ENCODE assay signal across 8 cellular contexts in the genomic region with DNA sequence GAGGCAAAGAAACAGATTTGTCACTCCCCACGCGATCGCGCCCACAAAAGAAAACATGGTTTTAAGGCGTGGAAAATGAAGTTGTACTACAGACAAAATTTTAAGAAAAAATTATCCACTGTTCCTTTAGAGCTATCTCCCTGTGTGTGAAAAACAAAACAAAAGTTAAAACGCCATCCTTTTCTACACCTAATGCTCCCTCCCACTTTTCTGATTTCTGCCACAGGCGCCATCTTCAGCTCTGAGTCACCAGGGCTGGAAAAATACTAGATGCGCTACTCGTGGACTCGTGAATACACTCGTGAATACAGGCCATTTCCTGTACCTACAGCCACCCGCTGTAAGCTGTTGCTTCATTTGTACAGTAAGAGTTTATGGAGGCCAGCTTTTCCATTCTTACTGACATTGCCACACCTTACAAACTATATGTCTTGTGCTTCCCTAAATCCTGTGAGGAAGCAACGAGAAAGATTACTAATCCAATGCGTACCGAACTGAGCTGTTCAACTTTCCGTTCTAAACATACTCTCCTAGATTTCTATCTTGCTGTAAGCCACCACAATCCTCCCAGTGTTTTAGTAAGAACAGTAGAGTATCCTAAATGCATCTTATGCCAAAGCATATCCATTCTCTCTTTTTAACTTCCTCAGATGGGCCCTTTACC. TPM values are rescaled to one million over a fixed set of nuclear protein-coding genes. Genes with fewer than 3 reads are reported as not detected.
DNase-seq lines count a peak whose midpoint lies in the region; ATAC-seq lines count a peak whose summit lies in the region.

No MANE protein-coding gene starts in this region.

- H3K9me3 Mint-ChIP-seq in activated CD4-positive, alpha-beta memory T cell treated with anti-CD3 and anti-CD28 coated beads for 36 hours, result no peaks in the 10 kb centered on the region

- POLR2A ChIA-PET in activated CD4-positive, alpha-beta memory T cell treated with anti-CD3 and anti-CD28 coated beads for 36 hours (lab: Charles Lee), result interaction anchor here (1.5 to 1.8 kb wide), 3 partner anchors 39 to 792 kb away, joined by 5 to 23 read pairs (median 5); partner anchors contain the start of genes BCLAF1 and MTFR2

- CTCF ChIA-PET in activated CD4-positive, alpha-beta memory T cell treated with anti-CD3 and anti-CD28 coated beads for 36 hours (lab: Charles Lee), result interaction anchor here (0.6 to 1.7 kb wide), 8 partner anchors 8 to 814 kb away, joined by 3 to 11 read pairs (median 4); partner anchors contain the start of gene BCLAF1

- peaks cover 6% of the 10 kb centered on the region for H3K36me3 Mint-ChIP-seq in activated CD4-positive, alpha-beta memory T cell treated with anti-CD3 and anti-CD28 coated beads for 36 hours

- H3K27me3 Mint-ChIP-seq in activated CD4-positive, alpha-beta memory T cell treated with anti-CD3 and anti-CD28 coated beads for 36 hours, result no peaks in the 10 kb centered on the region

- H3K27ac Mint-ChIP-seq in activated CD4-positive, alpha-beta memory T cell treated with anti-CD3 and anti-CD28 coated beads for 36 hours, result no peak overlapping the region

- DNase-seq in NCI-H82 (lab: John Stamatoyannopoulos, UW) (peak; percentile 63), NCI-H82 treated with DMSO at 0.1 percent for 48 hours (lab: John Stamatoyannopoulos, UW; ENCODE audit: unreplicated experiment) (no peak), NCI-H526 (lab: John Stamatoyannopoulos, UW) (peak; percentile 33 to 63), medulla oblongata (ENCODE audit: extremely low spot score) (peak; percentile 91)
- peak; percentile 83 for DNase-seq in activated CD4-positive, alpha-beta memory T cell treated with anti-CD3 and anti-CD28 coated beads for 36 hours
- peak; percentile 27 for DNase-seq in effector CD8-positive, alpha-beta T cell (lab: John Stamatoyannopoulos, UW)
- peak; percentile 34 to 62 (median 38) for DNase-seq in stimulated activated CD4-positive, alpha-beta T cell treated with anti-CD3 and anti-CD28 coated beads, TNF-alpha, amount 100 ng/mL, for 48 hours (ENCODE audit: low read depth in 3 of 3)

- H3K4me3 Mint-ChIP-seq in activated CD4-positive, alpha-beta memory T cell treated with anti-CD3 and anti-CD28 coated beads for 36 hours, result no peak overlapping the region

- H3K4me1 Mint-ChIP-seq in activated CD4-positive, alpha-beta memory T cell treated with anti-CD3 and anti-CD28 coated beads for 36 hours (ENCODE audit: low read depth), result peaks cover 10% of the 10 kb centered on the region

- ATAC-seq in HG03159 (IDR thresholded peaks at IDR 0.05; ENCODE audit: unreplicated experiment), result peak; percentile 35

- intact Hi-C loops in activated CD4-positive, alpha-beta memory T cell treated with anti-CD3 and anti-CD28 coated beads for 36 hours (cut with micrococcal nuclease), result loop anchor here (1.0 to 10.0 kb wide), 5 partner anchors 39 to 1544 kb away; partner anchors contain the start of genes BCLAF1, MYB and TBPL1

RNA-seq across cellular contexts. Expression of gene AHI1, which starts 0.8 kb away (rescaled TPM):
- total RNA-seq in activated CD4-positive, alpha-beta memory T cell treated with anti-CD3 and anti-CD28 coated beads for 36 hours, result 10 to 100 TPM; 18.6 to 22.7 TPM
